28 cellular contexts compared by ENCODE assay signal in genomic region chr3:188728371-188728896, GRCh38.
"Had no signal": no experiment of that assay in that cellular context is flagged by ENCODE, and none has a peak within 500 bp of the region (broad histone marks: within the 10 kb centered on the region; RNA-seq: fewer than 3 reads in every experiment).

No MANE protein-coding gene starts in this region.

- ATAC-seq: gastroesophageal sphincter; left ventricle myocardium superior; naive thymus-derived CD4-positive, alpha-beta T cell; psoas muscle had no signal

- H3K27ac Mint-ChIP-seq: activated naive CD4-positive, alpha-beta T cell treated with anti-CD3 and anti-CD28 coated beads for 36 hours; activated naive CD8-positive, alpha-beta T cell treated with anti-CD3 and anti-CD28 coated beads, Interleukin-2, amount 10 ng/mL, durations not matched to agents 7 days and 5 days; brain; mesothelial cell of epicardium; naive thymus-derived CD4-positive, alpha-beta T cell had no signal

- H3K27ac ChIP-seq: ascending aorta, cardiac muscle cell, coronary artery, dorsolateral prefrontal cortex, gastroesophageal sphincter, hepatocyte, ovary, psoas muscle, sigmoid colon, testis, transverse colon, WERI-Rb-1 had no signal

- H3K4me3 Mint-ChIP-seq: activated naive CD4-positive, alpha-beta T cell treated with anti-CD3 and anti-CD28 coated beads for 36 hours; activated naive CD8-positive, alpha-beta T cell treated with anti-CD3 and anti-CD28 coated beads, Interleukin-2, amount 10 ng/mL, durations not matched to agents 7 days and 5 days; brain; mesothelial cell of epicardium; naive thymus-derived CD4-positive, alpha-beta T cell had no signal

- H3K36me3 ChIP-seq: cardiac muscle cell, ovary, sigmoid colon, transverse colon, WERI-Rb-1 had no signal

- H3K4me1 ChIP-seq: psoas muscle, testis, transverse colon had no signal

- H3K9me3 Mint-ChIP-seq: activated naive CD4-positive, alpha-beta T cell treated with anti-CD3 and anti-CD28 coated beads for 36 hours; activated naive CD8-positive, alpha-beta T cell treated with anti-CD3 and anti-CD28 coated beads, Interleukin-2, amount 10 ng/mL, durations not matched to agents 7 days and 5 days; brain; mesothelial cell of epicardium; naive thymus-derived CD4-positive, alpha-beta T cell had no signal

- H3K27me3 Mint-ChIP-seq: activated naive CD8-positive, alpha-beta T cell treated with anti-CD3 and anti-CD28 coated beads, Interleukin-2, amount 10 ng/mL, durations not matched to agents 7 days and 5 days; brain; naive thymus-derived CD4-positive, alpha-beta T cell had no signal

- H3K36me3 Mint-ChIP-seq: brain had no signal

- H3K4me1 Mint-ChIP-seq: mesothelial cell of epicardium had no signal

- H3K4me3 ChIP-seq: ascending aorta, cardiac muscle cell, coronary artery, dorsolateral prefrontal cortex, gastroesophageal sphincter, hepatocyte, ovary, psoas muscle, sigmoid colon, testis, transverse colon had no signal

- H3K9me3 ChIP-seq: ascending aorta, gastroesophageal sphincter, ovary, psoas muscle, sigmoid colon, testis, transverse colon had no signal

- DNase-seq: activated CD4-positive, alpha-beta T cell treated with anti-CD3 and anti-CD28 coated beads, Interleukin-2, amount 50 U/mL, for 4 hours; activated effector memory CD4-positive, alpha-beta T cell treated with Interleukin-2 at 50 U/mL for 16 hours; activated naive CD4-positive, alpha-beta T cell treated with anti-CD3 and anti-CD28 coated beads for 36 hours; activated naive CD8-positive, alpha-beta T cell treated with anti-CD3 and anti-CD28 coated beads, Interleukin-2, amount 10 ng/mL, durations not matched to agents 7 days and 5 days; dorsolateral prefrontal cortex; effector memory CD4-positive, alpha-beta T cell; islet precursor cell; left ventricle myocardium superior; mammary epithelial cell; naive thymus-derived CD4-positive, alpha-beta T cell; ovary; psoas muscle; sigmoid colon; small intestine; stimulated activated CD4-positive, alpha-beta T cell treated with anti-CD3 and anti-CD28 coated beads, Interleukin-4, amount 100 ng/mL, for 4 hours; stimulated activated CD8-positive, alpha-beta memory T cell treated with anti-CD3 and anti-CD28 coated beads, Interleukin-4, amount 100 ng/mL, for 48 hours; stimulated activated naive CD4-positive, alpha-beta T cell; testis; transverse colon; WERI-Rb-1 had no signal

- H3K27me3 ChIP-seq: ascending aorta, cardiac muscle cell, dorsolateral prefrontal cortex, gastroesophageal sphincter, hepatocyte, ovary, sigmoid colon, testis, transverse colon had no signal

- FAIRE-seq: small intestine, TTC549 had no signal
